Comparison of ENCODE assay signal across 1 cellular context in the genomic region with DNA sequence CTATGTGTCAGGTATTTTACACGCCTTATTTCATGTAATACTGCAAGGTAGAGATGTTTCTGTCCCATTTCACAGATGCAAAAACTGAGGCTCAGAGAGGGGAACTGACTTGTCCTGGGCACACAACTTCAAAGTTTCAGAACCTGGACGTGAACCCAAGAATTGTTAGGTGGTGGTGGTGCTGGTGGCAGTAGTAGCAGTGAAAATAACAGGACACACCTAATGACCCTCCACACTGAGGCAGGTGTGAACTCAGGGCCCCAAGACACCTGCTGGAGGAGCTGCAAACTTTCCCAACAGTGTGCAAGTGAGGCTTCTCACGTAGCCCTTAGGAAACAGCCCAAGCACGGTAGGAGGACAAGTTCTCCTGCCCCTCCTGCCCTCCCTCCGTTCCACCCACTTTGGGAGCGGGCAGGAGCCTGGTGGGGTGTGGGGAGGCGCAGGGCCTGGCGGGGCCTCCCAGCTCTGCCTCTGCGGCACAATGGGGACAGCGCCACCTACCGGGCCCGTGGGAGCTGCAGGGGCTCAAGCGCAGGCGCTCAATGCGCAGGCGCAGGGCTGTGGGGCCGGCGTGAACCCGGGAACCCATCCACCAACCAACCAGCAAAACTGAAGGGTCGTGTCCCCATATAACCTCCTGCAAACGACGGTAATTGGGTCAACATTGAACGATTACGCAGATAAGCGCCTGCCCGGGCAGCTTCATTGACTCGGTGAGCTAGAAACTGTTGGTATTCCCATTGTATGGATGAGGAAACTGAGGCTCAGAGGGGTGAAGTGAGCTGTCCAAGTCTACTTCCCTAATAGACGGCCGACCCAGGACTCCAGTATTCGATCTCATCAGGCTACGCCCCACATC.
TF ChIP-seq lines count a peak whose summit lies in the region.

No MANE protein-coding gene starts in this region.

TF ChIP-seq in K562, 482 proteins besides CTCF, POLR2A, EP300 and RAD21 (continued from another document):
- TF ChIP-seq, protein P1, sequence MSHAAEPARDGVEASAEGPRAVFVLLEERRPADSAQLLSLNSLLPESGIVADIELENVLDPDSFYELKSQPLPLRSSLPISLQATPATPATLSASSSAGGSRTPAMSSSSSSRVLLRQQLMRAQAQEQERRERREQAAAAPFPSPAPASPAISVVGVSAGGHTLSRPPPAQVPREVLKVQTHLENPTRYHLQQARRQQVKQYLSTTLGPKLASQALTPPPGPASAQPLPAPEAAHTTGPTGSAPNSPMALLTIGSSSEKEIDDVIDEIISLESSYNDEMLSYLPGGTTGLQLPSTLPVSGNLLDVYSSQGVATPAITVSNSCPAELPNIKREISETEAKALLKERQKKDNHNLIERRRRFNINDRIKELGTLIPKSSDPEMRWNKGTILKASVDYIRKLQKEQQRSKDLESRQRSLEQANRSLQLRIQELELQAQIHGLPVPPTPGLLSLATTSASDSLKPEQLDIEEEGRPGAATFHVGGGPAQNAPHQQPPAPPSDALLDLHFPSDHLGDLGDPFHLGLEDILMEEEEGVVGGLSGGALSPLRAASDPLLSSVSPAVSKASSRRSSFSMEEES (CRISPR knock-in tag; IDR thresholded peaks at IDR 0.05): no peak
- no peak for TF ChIP-seq ETS2 (tag; IDR thresholded peaks at IDR 0.05; ENCODE audit: borderline replicate concordance, poor library complexity, severe bottlenecking)
- TF ChIP-seq ADNP (tag; IDR thresholded peaks at IDR 0.05): peak; percentile 97
- TF ChIP-seq, protein P2, sequence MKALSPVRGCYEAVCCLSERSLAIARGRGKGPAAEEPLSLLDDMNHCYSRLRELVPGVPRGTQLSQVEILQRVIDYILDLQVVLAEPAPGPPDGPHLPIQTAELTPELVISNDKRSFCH (CRISPR knock-in tag; IDR thresholded peaks at IDR 0.05): no peak
- TF ChIP-seq, protein P2 (tag; IDR thresholded peaks at IDR 0.05): peak; percentile 45; the same call in 1 of the 2 replicates
- TF ChIP-seq, protein P3, sequence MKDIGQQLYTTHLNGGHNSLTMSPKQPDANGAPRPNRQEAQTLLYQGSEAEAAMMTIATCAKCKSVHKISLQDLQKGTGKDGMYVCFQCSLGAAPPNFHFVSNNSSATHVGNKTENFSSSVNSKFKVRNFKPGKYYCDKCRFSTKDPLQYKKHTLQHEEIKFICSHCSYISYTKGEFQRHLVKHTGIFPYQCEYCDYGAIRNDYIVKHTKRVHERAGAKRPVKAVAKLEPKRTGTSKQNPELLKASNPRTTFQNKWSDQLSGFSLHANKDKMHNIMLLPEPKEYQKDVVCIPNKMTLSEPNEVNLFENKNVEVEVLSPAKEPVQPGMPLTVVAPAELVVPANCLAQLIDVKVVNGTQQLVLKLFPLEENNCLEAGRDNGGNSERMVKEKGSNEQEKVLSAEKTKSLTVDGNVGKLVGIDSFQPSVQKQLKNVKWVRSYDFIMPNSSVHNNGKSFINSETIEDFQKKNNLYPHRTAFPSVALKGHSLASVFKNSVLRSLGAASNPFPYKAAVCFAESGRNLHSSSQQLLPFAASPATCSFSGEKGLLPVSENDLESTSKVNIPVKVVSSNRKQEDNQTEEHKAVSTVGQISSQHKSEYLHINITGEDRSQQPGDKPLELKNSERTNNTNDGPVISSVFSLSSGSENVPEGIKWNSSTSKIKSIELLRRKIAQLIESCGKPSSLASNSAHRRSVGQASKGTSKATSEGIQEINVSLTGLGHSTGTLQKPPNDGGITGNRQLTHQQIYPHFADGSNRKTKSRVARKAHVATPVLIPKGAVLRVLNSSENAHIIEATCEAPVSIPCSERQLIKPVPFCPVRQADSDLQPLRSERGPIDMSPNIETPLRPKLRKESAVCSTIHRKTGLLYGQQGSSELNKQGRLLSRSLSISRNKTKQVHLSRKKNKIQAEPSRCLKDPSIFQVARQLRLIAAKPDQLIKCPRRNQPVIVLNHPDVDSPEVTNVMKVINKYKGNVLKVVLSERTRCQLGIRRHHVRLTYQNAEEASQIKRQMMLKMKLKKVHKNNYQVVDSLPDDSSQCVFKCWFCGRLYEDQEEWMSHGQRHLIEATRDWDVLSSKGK (CRISPR knock-in tag; IDR thresholded peaks at IDR 0.05): no peak
- no peak for TF ChIP-seq CEBPB (tag; IDR thresholded peaks at IDR 0.05)
- no peak for TF ChIP-seq U2AF2 (optimal IDR thresholded peaks at IDR 0.05; ENCODE audit: low read depth, low read length)
- TF ChIP-seq SMAD1 (IDR thresholded peaks at IDR 0.05; ENCODE audit: low read depth, low read length, partially characterized antibody): no peak
- TF ChIP-seq SP1 (CRISPR knock-in tag; IDR thresholded peaks at IDR 0.05): no peak
- 0 out of 2 replicates have a peak, but pooled peaks have one; percentile 55 for TF ChIP-seq GABPB1 (CRISPR knock-in tag; IDR thresholded peaks at IDR 0.05)
- TF ChIP-seq SREBF2 (CRISPR knock-in tag; IDR thresholded peaks at IDR 0.05): no peak
- TF ChIP-seq, protein P4, sequence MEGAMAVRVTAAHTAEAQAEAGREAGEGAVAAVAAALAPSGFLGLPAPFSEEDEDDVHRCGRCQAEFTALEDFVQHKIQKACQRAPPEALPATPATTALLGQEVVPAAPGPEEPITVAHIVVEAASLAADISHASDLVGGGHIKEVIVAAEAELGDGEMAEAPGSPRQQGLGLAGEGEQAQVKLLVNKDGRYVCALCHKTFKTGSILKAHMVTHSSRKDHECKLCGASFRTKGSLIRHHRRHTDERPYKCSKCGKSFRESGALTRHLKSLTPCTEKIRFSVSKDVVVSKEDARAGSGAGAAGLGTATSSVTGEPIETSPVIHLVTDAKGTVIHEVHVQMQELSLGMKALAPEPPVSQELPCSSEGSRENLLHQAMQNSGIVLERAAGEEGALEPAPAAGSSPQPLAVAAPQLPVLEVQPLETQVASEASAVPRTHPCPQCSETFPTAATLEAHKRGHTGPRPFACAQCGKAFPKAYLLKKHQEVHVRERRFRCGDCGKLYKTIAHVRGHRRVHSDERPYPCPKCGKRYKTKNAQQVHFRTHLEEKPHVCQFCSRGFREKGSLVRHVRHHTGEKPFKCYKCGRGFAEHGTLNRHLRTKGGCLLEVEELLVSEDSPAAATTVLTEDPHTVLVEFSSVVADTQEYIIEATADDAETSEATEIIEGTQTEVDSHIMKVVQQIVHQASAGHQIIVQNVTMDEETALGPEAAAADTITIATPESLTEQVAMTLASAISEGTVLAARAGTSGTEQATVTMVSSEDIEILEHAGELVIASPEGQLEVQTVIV (CRISPR knock-in tag; IDR thresholded peaks at IDR 0.05; ENCODE audit: borderline replicate concordance): no peak
- TF ChIP-seq, protein P5, sequence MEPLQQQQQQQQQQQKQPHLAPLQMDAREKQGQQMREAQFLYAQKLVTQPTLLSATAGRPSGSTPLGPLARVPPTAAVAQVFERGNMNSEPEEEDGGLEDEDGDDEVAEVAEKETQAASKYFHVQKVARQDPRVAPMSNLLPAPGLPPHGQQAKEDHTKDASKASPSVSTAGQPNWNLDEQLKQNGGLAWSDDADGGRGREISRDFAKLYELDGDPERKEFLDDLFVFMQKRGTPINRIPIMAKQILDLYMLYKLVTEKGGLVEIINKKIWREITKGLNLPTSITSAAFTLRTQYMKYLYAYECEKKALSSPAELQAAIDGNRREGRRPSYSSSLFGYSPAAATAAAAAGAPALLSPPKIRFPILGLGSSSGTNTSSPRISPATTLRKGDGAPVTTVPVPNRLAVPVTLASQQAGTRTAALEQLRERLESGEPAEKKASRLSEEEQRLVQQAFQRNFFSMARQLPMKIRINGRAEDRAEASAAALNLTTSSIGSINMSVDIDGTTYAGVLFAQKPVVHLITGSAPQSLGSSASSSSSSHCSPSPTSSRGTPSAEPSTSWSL (CRISPR knock-in tag; IDR thresholded peaks at IDR 0.05; ENCODE audit: borderline replicate concordance): no peak
- no peak for TF ChIP-seq CBFA2T3 (IDR thresholded peaks at IDR 0.05)
- no peak for TF ChIP-seq GTF2F1 (IDR thresholded peaks at IDR 0.05; ENCODE audit: low read depth, low read length)
- TF ChIP-seq, protein P6, sequence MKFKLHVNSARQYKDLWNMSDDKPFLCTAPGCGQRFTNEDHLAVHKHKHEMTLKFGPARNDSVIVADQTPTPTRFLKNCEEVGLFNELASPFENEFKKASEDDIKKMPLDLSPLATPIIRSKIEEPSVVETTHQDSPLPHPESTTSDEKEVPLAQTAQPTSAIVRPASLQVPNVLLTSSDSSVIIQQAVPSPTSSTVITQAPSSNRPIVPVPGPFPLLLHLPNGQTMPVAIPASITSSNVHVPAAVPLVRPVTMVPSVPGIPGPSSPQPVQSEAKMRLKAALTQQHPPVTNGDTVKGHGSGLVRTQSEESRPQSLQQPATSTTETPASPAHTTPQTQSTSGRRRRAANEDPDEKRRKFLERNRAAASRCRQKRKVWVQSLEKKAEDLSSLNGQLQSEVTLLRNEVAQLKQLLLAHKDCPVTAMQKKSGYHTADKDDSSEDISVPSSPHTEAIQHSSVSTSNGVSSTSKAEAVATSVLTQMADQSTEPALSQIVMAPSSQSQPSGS (CRISPR knock-in tag; IDR thresholded peaks at IDR 0.05): no peak
- TF ChIP-seq RUNX1 (IDR thresholded peaks at IDR 0.05; ENCODE audit: low read depth): no peak
- no peak for TF ChIP-seq HSF4 (CRISPR knock-in tag; IDR thresholded peaks at IDR 0.05; ENCODE audit: borderline replicate concordance)
- TF ChIP-seq JUND (IDR thresholded peaks at IDR 0.05; ENCODE audit: borderline replicate concordance, low read depth, low read length): 0 out of 2 replicates have a peak, but pooled peaks have one; percentile 34
- TF ChIP-seq JUND (tag; IDR thresholded peaks at IDR 0.05; ENCODE audit: borderline replicate concordance, low read depth, low read length): peak; percentile 10; the same call in 1 of the 3 replicates
- TF ChIP-seq KHSRP (IDR thresholded peaks at IDR 0.05): no peak
- TF ChIP-seq ZKSCAN3 (CRISPR knock-in tag; IDR thresholded peaks at IDR 0.05): no peak
- no peak for TF ChIP-seq ZNF165 (CRISPR knock-in tag; IDR thresholded peaks at IDR 0.05; ENCODE audit: borderline replicate concordance)
- TF ChIP-seq MCM7 (IDR thresholded peaks at IDR 0.05): no peak
- TF ChIP-seq NR2C1 (IDR thresholded peaks at IDR 0.05): no peak
- TF ChIP-seq NR2C1 (tag; IDR thresholded peaks at IDR 0.05): no peak
